Comparison of ENCODE assay signal across 13 cellular contexts in genomic region chr5:74477082-74477453, GRCh38.
DNase-seq lines count a peak whose midpoint lies in the region; ATAC-seq and TF ChIP-seq lines count a peak whose summit lies in the region.
"Had no signal": no experiment of that assay in that cellular context is flagged by ENCODE, and none has a peak within 500 bp of the region (broad histone marks: within the 10 kb centered on the region; RNA-seq: fewer than 3 reads in every experiment).

No MANE protein-coding gene starts in this region.

- H3K27me3 Mint-ChIP-seq in CD8-positive, alpha-beta memory T cell, result peaks cover 3 to 13% of the 10 kb centered on the region in 2 donors

- no peaks in the 10 kb centered on the region for H3K9me3 Mint-ChIP-seq in CD8-positive, alpha-beta memory T cell
- H3K9me3 Mint-ChIP-seq: CD8-positive, alpha-beta T cell had no signal

- CTCF ChIA-PET in CD8-positive, alpha-beta memory T cell (lab: Charles Lee), result no interaction called here

- H3K36me3 Mint-ChIP-seq in CD8-positive, alpha-beta memory T cell, result no peaks in the 10 kb centered on the region
- H3K36me3 Mint-ChIP-seq: CD8-positive, alpha-beta T cell had no signal

- peak overlapping the region; percentile 4 for H3K4me2 ChIP-seq in Karpas-422 (ENCODE audit: low read depth, low read length, poor library complexity, severe bottlenecking)

- H3K27ac Mint-ChIP-seq in CD8-positive, alpha-beta memory T cell, result no peak overlapping the region
- H3K27ac Mint-ChIP-seq: B cell; CD8-positive, alpha-beta T cell had no signal

- ATAC-seq in mucosa of descending colon (peak; percentile 64), HG03354 (IDR thresholded peaks at IDR 0.05; ENCODE audit: poor library complexity, severe bottlenecking, unreplicated experiment) (no peak), Right ventricle myocardium superior (ENCODE audit: poor library complexity) (no peak)
- ATAC-seq: CD8-positive, alpha-beta T cell; HCT116 had no signal

- no peaks in the 10 kb centered on the region for H3K79me2 ChIP-seq in Karpas-422 (ENCODE audit: low read length)

- H3K4me1 Mint-ChIP-seq in CD8-positive, alpha-beta memory T cell, result peaks cover 0 to 5% (median 0%) of the 10 kb centered on the region in 3 donors

- H3K9me2 ChIP-seq in Karpas-422 (replicated peaks; ENCODE audit: insufficient read depth, low read length), result no peaks in the 10 kb centered on the region

- TF ChIP-seq CTCF in VCaP (conservative IDR thresholded peaks at IDR 0.05), result no peak
- TF ChIP-seq CTCF in mucosa of descending colon (IDR thresholded peaks at IDR 0.05), result no peak

- peaks cover 18% of the 10 kb centered on the region for H3K4me1 ChIP-seq in Karpas-422 (ENCODE audit: low read length)
- H3K4me1 ChIP-seq in mucosa of descending colon (ENCODE audit: low read depth), result no peaks in the 10 kb centered on the region
- H3K4me1 ChIP-seq in CD8-positive, alpha-beta memory T cell (ENCODE audit: insufficient read depth, low read length), result no peaks in the 10 kb centered on the region

- intact Hi-C loops in mucosa of descending colon (cut with DNase I, micrococcal nuclease), result no loop called here
- intact Hi-C loops in Right ventricle myocardium superior (cut with DNase I), result no loop called here

- H3K36me3 ChIP-seq in Karpas-422 (ENCODE audit: insufficient read depth, low read length) (no peaks in the 10 kb centered on the region), mucosa of descending colon (ENCODE audit: low read depth) (no peaks in the 10 kb centered on the region)
- no peaks in the 10 kb centered on the region for H3K36me3 ChIP-seq in CD8-positive, alpha-beta memory T cell (ENCODE audit: insufficient read depth, low read length)

- H3K9ac ChIP-seq in Karpas-422 (ENCODE audit: low read length), result no peak overlapping the region
- H3K9ac ChIP-seq: GM23248 had no signal

- 0 out of 2 replicates have a peak, but pooled peaks cover 2% of the 10 kb centered on the region for H3K27me3 ChIP-seq in Karpas-422 (ENCODE audit: low read length)
- H3K27me3 ChIP-seq in CD8-positive, alpha-beta memory T cell (ENCODE audit: insufficient read depth, low read length, poor library complexity, severe bottlenecking), result no peaks in the 10 kb centered on the region

- no peak overlapping the region for H3K4me3 Mint-ChIP-seq in CD8-positive, alpha-beta memory T cell
- H3K4me3 Mint-ChIP-seq: B cell; CD8-positive, alpha-beta T cell had no signal

- no peak overlapping the region for H2AFZ ChIP-seq in Karpas-422 (ENCODE audit: low read length)
- H2AFZ ChIP-seq: GM23248 had no signal

- POLR2A ChIA-PET in CD8-positive, alpha-beta memory T cell (lab: Charles Lee), result no interaction called here

- H3K4me3 ChIP-seq in Karpas-422 (ENCODE audit: low read length), result no peak overlapping the region
- H3K4me3 ChIP-seq in mucosa of descending colon, result no peak overlapping the region
- no peak overlapping the region for H3K4me3 ChIP-seq in CD8-positive, alpha-beta memory T cell (ENCODE audit: low read length)
- H3K4me3 ChIP-seq: GM23248 had no signal

- H3K9me3 ChIP-seq in Karpas-422 (ENCODE audit: low read length), result no peaks in the 10 kb centered on the region
- no peaks in the 10 kb centered on the region for H3K9me3 ChIP-seq in mucosa of descending colon
- H3K9me3 ChIP-seq in CD8-positive, alpha-beta memory T cell (ENCODE audit: low read length), result no peaks in the 10 kb centered on the region
- H3K9me3 ChIP-seq: Caco-2 had no signal

- H3K27ac ChIP-seq in Karpas-422 (ENCODE audit: low read length), result no peak overlapping the region
- H3K27ac ChIP-seq in VCaP, result peak overlapping the region; percentile 59
- no peak overlapping the region for H3K27ac ChIP-seq in CD8-positive, alpha-beta memory T cell (ENCODE audit: low read depth, low read length)
- H3K27ac ChIP-seq: C4-2B, GM23248 had no signal

- H4K20me1 ChIP-seq in Karpas-422 (ENCODE audit: insufficient read depth, low read depth, low read length), result no peaks in the 10 kb centered on the region

- DNase-seq in Karpas-422 (no peak), NCI-H1092 treated with DMSO at 0.1 percent for 48 hours (lab: John Stamatoyannopoulos, UW) (peak; percentile 36), mucosa of descending colon (no peak), Right ventricle myocardium superior (no peak)
- DNase-seq in CD8-positive, alpha-beta memory T cell, result no peak
- DNase-seq: Caco-2; CD8-positive, alpha-beta T cell; GM23248 had no signal
